In the genomic region with DNA sequence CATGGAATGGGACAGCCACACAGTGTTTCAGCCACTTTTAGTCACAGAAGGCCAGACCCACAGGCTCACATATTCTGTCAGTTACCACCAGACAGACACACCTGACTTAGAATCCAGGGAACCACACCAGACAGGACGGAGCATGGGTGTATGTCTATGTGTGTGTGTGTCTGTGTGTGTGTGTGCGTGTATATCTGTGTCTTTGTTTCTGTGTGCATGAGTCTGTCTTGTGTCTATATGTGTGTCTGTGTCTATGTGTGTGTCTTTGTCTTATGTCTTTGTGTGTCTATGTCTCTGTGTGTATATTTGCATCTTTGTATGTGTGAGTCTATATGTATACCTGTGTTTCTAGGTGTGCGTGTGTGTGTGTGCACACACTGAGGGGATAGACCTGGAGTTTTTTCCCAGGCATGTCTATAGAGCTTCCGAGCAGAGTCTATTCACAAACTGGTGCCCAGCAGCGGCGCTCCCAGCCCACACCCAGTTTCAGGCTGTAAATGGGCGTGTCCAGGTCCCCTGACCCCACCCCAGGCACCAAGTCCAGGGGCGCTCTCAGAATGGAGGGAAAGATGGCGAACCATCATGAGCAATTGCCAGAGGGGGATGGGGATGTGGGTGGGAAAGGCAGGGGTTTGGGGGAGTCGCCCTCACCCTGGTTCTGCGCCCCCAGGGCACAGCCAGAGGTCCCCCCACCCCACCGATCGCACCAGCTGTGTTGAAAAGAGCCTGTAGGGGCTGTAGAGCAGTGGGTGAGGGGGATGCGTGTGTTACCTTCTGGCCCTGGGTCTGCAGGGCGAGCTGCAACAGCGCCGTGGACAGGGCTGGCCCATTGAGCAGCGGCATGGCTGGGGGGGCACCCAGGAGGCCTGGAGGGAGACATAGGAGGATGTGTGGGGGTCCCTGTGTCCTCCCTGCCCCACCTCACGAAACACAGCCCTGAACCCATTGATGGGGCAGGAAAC, we compare ENCODE assay signal across 3 cellular contexts.
TF ChIP-seq lines count a peak whose summit lies in the region.

No MANE protein-coding gene starts in this region.

TF ChIP-seq in A549, 52 proteins besides CTCF, POLR2A, EP300 and RAD21:
- TF ChIP-seq, protein P1, sequence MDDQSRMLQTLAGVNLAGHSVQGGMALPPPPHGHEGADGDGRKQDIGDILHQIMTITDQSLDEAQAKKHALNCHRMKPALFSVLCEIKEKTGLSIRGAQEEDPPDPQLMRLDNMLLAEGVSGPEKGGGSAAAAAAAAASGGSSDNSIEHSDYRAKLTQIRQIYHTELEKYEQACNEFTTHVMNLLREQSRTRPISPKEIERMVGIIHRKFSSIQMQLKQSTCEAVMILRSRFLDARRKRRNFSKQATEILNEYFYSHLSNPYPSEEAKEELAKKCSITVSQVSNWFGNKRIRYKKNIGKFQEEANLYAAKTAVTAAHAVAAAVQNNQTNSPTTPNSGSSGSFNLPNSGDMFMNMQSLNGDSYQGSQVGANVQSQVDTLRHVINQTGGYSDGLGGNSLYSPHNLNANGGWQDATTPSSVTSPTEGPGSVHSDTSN (IDR thresholded peaks at IDR 0.05) = no peak
- no peak for TF ChIP-seq ZFP36 (IDR thresholded peaks at IDR 0.05; ENCODE audit: borderline replicate concordance, partially characterized antibody)
- TF ChIP-seq MYC (IDR thresholded peaks at IDR 0.05; ENCODE audit: borderline replicate concordance, low read length) = no peak
- no peak for TF ChIP-seq GATA3 (IDR thresholded peaks at IDR 0.05; ENCODE audit: borderline replicate concordance)
- TF ChIP-seq HOXB13 (CRISPR knock-in tag; IDR thresholded peaks at IDR 0.05; ENCODE audit: low read depth) = no peak

TF ChIP-seq in GM12891, 5 proteins besides CTCF, POLR2A, EP300 and RAD21:
- TF ChIP-seq SPI1 (IDR thresholded peaks at IDR 0.05; ENCODE audit: low read depth, low read length) = no peak
- peak; percentile 51; the same call in 1 of the 2 replicates for TF ChIP-seq POLR2AphosphoS5 (IDR thresholded peaks at IDR 0.05; ENCODE audit: low read depth, low read length)

TF ChIP-seq in GM12878, 131 proteins besides CTCF, POLR2A, EP300 and RAD21:
- TF ChIP-seq POLR2AphosphoS5 (IDR thresholded peaks at IDR 0.05; ENCODE audit: low read length) (0 out of 2 replicates have a peak, but pooled peaks have one; percentile 62), CEBPB (IDR thresholded peaks at IDR 0.05; ENCODE audit: borderline replicate concordance in 1 of 2, low read depth in 2 of 2, low read length in 2 of 2) (no peak), IRF3 (IDR thresholded peaks at IDR 0.05) (no peak), IRF4 (IDR thresholded peaks at IDR 0.05; ENCODE audit: low read depth, low read length) (no peak)
